1 cellular context compared by ENCODE assay signal in the genomic region with DNA sequence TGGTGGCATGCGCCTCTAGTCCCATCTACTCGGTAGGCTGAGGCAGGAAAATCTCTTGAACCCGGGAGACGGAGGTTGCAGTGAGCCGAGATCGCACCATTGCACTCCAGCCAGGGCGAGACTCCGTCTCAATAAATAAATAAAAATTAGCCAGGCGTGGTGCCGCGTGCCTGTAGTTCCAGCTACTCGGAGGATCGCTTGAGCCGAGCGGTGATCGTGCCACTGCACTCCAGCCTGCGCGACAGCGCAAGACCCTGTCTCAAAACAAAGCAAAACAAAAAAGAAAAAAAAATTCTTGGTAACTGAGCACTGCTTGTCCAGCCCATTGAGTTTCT.
TF ChIP-seq lines count a peak whose summit lies in the region.

No MANE protein-coding gene starts in this region.

TF ChIP-seq in GM23338, 12 proteins besides CTCF, POLR2A, EP300 and RAD21 (continued from another document):
- no peak for TF ChIP-seq ZNF462 (CRISPR knock-in tag; IDR thresholded peaks at IDR 0.05)
- TF ChIP-seq ZNF114 (CRISPR knock-in tag; IDR thresholded peaks at IDR 0.05): no peak
- no peak for TF ChIP-seq CREB1 (CRISPR knock-in tag; IDR thresholded peaks at IDR 0.05; ENCODE audit: low read depth)
- no peak for TF ChIP-seq EZH2 (IDR thresholded peaks at IDR 0.05; ENCODE audit: low read depth, unreplicated experiment)
- TF ChIP-seq STAT1 (IDR thresholded peaks at IDR 0.05; ENCODE audit: unreplicated experiment): no peak
- no peak for TF ChIP-seq JUNB (IDR thresholded peaks at IDR 0.05; ENCODE audit: unreplicated experiment)
- TF ChIP-seq EZH2phosphoT487 (IDR thresholded peaks at IDR 0.05; ENCODE audit: unreplicated experiment): no peak
- TF ChIP-seq POLR2AphosphoS5 (IDR thresholded peaks at IDR 0.05; ENCODE audit: low read depth): no peak
